ENCODE assay signal across 8 cellular contexts in the genomic region with DNA sequence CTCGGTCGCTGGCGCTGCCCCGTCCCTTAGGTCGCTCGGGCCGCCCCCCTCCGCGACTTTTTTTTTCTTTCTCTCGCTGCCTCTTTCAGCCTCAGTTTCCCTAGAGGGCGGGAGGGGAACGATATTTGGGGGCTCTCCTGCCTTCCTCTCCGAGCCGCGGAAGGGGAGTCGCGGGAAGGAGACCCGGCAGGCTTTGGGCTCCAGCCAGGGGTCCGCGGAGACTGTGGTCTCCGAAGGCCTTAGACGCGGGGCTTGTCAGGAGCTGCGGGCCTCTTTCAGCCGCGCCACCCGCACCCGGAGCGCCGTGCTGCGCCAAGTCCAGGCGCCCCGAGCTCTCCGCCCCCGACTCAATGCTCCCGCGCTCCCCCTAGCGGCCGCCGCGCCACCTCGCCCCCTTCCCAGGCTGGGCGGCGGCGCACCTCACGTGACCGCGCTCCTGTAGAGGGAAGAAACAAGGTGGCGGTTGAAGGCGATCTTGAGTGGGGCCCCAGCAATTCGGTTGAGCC. TPM values are rescaled to one million over a fixed set of nuclear protein-coding genes. Genes with fewer than 3 reads are reported as not detected.
DNase-seq lines count a peak whose midpoint lies in the region; ATAC-seq and TF ChIP-seq lines count a peak whose summit lies in the region.

A gene (plus strand): TSS at position 427 of the 506 bp plus-strand sequence. CDS start 14,010 bp downstream, outside the sequence.

- peak within 1 kb of the TSS; percentile 93 for H3K4me3 ChIP-seq in coronary artery
- peak within 1 kb of the TSS; percentile 68 to 84 for H3K4me3 ChIP-seq in left lung

- H3K27ac ChIP-seq in coronary artery (peak within 1 kb of the TSS; percentile 86 to 94), left lung (peak within 1 kb of the TSS; percentile 77 to 86)

- H3K9me3 ChIP-seq in left lung = no peaks in the 10 kb centered on the region

- intact Hi-C loops in left lung (cut with DNase I) = no loop called here

- peak; percentile 97 for TF ChIP-seq CTCF in coronary artery (IDR thresholded peaks at IDR 0.05)
- TF ChIP-seq CTCF in left lung (IDR thresholded peaks at IDR 0.05) = peak; percentile 96 to 100

- no peaks in the 10 kb centered on the region for H3K27me3 ChIP-seq in left lung

- H3K4me1 ChIP-seq in left lung = peaks cover 8 to 36% of the 10 kb centered on the region in 2 donors

- DNase-seq in AG08396 (ENCODE audit: low spot score) (peak; percentile 91), NCI-H524 (lab: John Stamatoyannopoulos, UW) (peak; percentile 71 to 78), coronary artery (ENCODE audit: low spot score) (peak; percentile 88), left lung (peak; percentile 91 to 100)
- peak; percentile 93 for DNase-seq in activated CD4-positive, alpha-beta T cell treated with anti-CD3 and anti-CD28 coated beads for 48 hours
- DNase-seq in stimulated activated CD4-positive, alpha-beta T cell treated with anti-CD3 and anti-CD28 coated beads, Interleukin-2, amount 100 ng/mL, for 4 hours (ENCODE audit: low read depth) = peak; percentile 82

- ATAC-seq in GM19023 (IDR thresholded peaks at IDR 0.05; ENCODE audit: unreplicated experiment) (peak; percentile 91), HG03280 (IDR thresholded peaks at IDR 0.05; ENCODE audit: unreplicated experiment) (peak; percentile 85), left lung (peak; percentile 99)

- no peaks in the 10 kb centered on the region for H3K36me3 ChIP-seq in left lung

RNA-seq across cellular contexts. Expression of the gene that starts here (rescaled TPM):
- 10 to 100 TPM; 11.4 to 17.7 TPM for total RNA-seq in left lung

Comparison
In these comparisons a context has a peak if more than half of its experiments do, and no peak if none do; other contexts are left out.
1. Peak in every context shown above with its lines: DNase-seq, ATAC-seq, H3K4me3 ChIP-seq and H3K27ac ChIP-seq.